In the genomic region with DNA sequence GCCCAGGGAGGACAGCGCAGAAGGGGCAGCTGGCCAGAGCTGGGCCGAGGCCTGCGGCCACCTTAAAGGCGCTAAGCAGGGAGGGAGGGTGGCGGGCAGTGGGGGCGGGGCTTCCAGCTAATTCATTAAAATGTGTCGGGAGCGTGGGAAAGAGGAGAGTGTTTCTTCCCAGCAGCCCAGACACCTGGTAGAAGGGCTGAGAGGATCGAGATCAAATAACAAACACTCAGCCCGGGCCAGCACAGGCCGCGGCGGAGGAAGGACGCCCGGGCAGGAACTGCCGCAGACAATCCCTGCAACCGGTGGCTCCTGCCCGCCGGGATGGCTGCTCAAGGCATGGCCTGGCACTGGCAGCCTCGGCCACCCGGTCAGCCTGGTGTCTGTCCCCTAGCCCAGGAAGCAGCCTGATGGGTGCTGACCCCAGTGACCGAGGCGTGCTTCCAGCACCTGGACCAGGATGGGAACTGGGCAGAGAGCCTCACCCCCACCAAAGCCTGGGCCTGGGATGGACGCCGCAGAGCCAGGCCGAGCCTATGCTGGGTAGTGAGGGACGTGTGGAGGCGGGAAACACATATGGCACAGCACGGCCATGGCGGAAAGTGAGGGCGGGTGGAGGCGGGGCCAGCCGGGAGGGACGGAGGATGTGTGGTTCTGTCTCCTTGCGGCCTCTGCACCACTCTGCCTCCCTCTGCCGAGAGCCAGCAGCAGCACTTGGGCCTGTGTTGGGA, we compare ENCODE assay signal across 1 cellular context.
TF ChIP-seq lines count a peak whose summit lies in the region.

No MANE protein-coding gene starts in this region.

TF ChIP-seq in endothelial cell of umbilical vein, 7 proteins besides CTCF, POLR2A, EP300 and RAD21:
- peak; percentile 62 for TF ChIP-seq POLR2AphosphoS5 (IDR thresholded peaks at IDR 0.05; ENCODE audit: insufficient read depth, low read depth, low read length)
- TF ChIP-seq, protein P1, sequence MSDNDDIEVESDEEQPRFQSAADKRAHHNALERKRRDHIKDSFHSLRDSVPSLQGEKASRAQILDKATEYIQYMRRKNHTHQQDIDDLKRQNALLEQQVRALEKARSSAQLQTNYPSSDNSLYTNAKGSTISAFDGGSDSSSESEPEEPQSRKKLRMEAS (IDR thresholded peaks at IDR 0.05; ENCODE audit: insufficient read depth, insufficient read length) = no peak
